7 cellular contexts compared by ENCODE assay signal in the genomic region with DNA sequence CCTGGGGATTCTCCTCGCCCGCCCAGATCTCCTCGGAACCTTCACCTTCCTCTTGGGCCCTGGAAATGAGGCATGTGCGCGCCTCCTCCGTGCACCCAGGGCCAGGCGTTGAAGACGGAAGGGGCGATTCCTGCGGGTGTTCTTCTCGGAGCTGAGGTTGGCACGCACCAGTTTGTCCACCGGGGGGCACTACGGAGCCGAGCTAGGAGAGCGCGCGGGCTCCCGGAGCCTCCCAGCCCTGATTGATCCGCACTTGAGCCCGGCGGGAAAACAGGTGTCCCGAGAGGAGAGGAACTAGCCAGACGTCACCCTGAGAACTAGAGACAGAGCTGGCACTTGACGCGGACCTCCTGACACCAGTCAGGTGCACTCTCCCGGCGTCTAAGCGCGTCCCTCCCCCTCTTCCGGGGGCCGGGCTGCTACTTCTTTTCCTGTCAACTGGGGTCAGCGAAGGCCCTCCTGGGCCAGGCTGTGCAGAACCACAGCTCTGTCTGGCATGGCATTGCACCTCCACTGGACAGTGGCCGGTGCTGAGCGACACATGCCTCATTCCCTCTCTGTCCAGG. TPM values are rescaled to one million over a fixed set of nuclear protein-coding genes. Genes with fewer than 3 reads are reported as not detected.
DNase-seq lines count a peak whose midpoint lies in the region; ATAC-seq and TF ChIP-seq lines count a peak whose summit lies in the region.

No MANE protein-coding gene starts in this region.

- H3K4me3 ChIP-seq in lower leg skin (ENCODE audit: low read depth, poor library complexity, severe bottlenecking): no peak overlapping the region

- intact Hi-C loops in activated CD4-positive, alpha-beta T cell treated with anti-CD3 and anti-CD28 coated beads, Interleukin-2, amount 10 ng/mL, durations not matched to agents 24 days and 14 days (cut with micrococcal nuclease): loop anchor here (1.0 kb wide), 2 partner anchors 28 to 155 kb away; no protein-coding TSS in a partner anchor
- intact Hi-C loops in dendritic cell treated with granulocyte-macrophage colony-stimulating factor and Interleukin-4, amounts not matched to agents 40 ng/mL and 50 ng/mL, for 4 days (cut with micrococcal nuclease): loop anchor here (1.0 kb wide), 2 partner anchors 28 to 155 kb away; no protein-coding TSS in a partner anchor
- intact Hi-C loops in lower leg skin (cut with DNase I; ENCODE audit: low total_unique reads): no loop called here

- peaks cover 11% of the 10 kb centered on the region for H3K4me1 Mint-ChIP-seq in activated CD4-positive, alpha-beta T cell treated with anti-CD3 and anti-CD28 coated beads, Interleukin-2, amount 10 ng/mL, durations not matched to agents 24 days and 14 days
- peaks cover 32% of the 10 kb centered on the region for H3K4me1 Mint-ChIP-seq in dendritic cell treated with granulocyte-macrophage colony-stimulating factor and Interleukin-4, amounts not matched to agents 40 ng/mL and 50 ng/mL, for 4 days (ENCODE audit: low read depth)

- H3K9me3 Mint-ChIP-seq in activated CD4-positive, alpha-beta T cell treated with anti-CD3 and anti-CD28 coated beads, Interleukin-2, amount 10 ng/mL, durations not matched to agents 24 days and 14 days: no peaks in the 10 kb centered on the region
- no peaks in the 10 kb centered on the region for H3K9me3 Mint-ChIP-seq in dendritic cell treated with granulocyte-macrophage colony-stimulating factor and Interleukin-4, amounts not matched to agents 40 ng/mL and 50 ng/mL, for 4 days

- no peaks in the 10 kb centered on the region for H3K36me3 Mint-ChIP-seq in activated CD4-positive, alpha-beta T cell treated with anti-CD3 and anti-CD28 coated beads, Interleukin-2, amount 10 ng/mL, durations not matched to agents 24 days and 14 days (ENCODE audit: low read depth)
- H3K36me3 Mint-ChIP-seq in dendritic cell treated with granulocyte-macrophage colony-stimulating factor and Interleukin-4, amounts not matched to agents 40 ng/mL and 50 ng/mL, for 4 days (ENCODE audit: low read depth): no peaks in the 10 kb centered on the region

- H3K4me3 Mint-ChIP-seq in activated CD4-positive, alpha-beta T cell treated with anti-CD3 and anti-CD28 coated beads, Interleukin-2, amount 10 ng/mL, durations not matched to agents 24 days and 14 days: peak overlapping the region; percentile 84
- peak overlapping the region; percentile 71 for H3K4me3 Mint-ChIP-seq in dendritic cell treated with granulocyte-macrophage colony-stimulating factor and Interleukin-4, amounts not matched to agents 40 ng/mL and 50 ng/mL, for 4 days

- peak; percentile 59 for ATAC-seq in HG03196 (IDR thresholded peaks at IDR 0.05; ENCODE audit: unreplicated experiment)

- H3K27ac Mint-ChIP-seq in activated CD4-positive, alpha-beta T cell treated with anti-CD3 and anti-CD28 coated beads, Interleukin-2, amount 10 ng/mL, durations not matched to agents 24 days and 14 days: no peak overlapping the region
- H3K27ac Mint-ChIP-seq in dendritic cell treated with granulocyte-macrophage colony-stimulating factor and Interleukin-4, amounts not matched to agents 40 ng/mL and 50 ng/mL, for 4 days: no peak overlapping the region

- peaks cover 10% of the 10 kb centered on the region for H3K27me3 Mint-ChIP-seq in activated CD4-positive, alpha-beta T cell treated with anti-CD3 and anti-CD28 coated beads, Interleukin-2, amount 10 ng/mL, durations not matched to agents 24 days and 14 days
- peaks cover 5% of the 10 kb centered on the region for H3K27me3 Mint-ChIP-seq in dendritic cell treated with granulocyte-macrophage colony-stimulating factor and Interleukin-4, amounts not matched to agents 40 ng/mL and 50 ng/mL, for 4 days

- TF ChIP-seq POLR2A in lower leg skin (IDR thresholded peaks at IDR 0.05): no peak

- in situ Hi-C loops in GM13976 (cut with MboI; ENCODE audit: low sequenced_read_pairs, unreplicated experiment): no loop called here

- DNase-seq in GM13976 (ENCODE audit: low spot score): peak; percentile 89
- peak; percentile 78 for DNase-seq in NCI-H510A treated with DMSO at 0.1 percent for 48 hours (lab: John Stamatoyannopoulos, UW)
- peak; percentile 94 for DNase-seq in activated CD4-positive, alpha-beta T cell treated with anti-CD3 and anti-CD28 coated beads, Interleukin-2, amount 10 ng/mL, durations not matched to agents 24 days and 14 days
- peak; percentile 73 to 96 for DNase-seq in lower leg skin (ENCODE audit: low spot score in 2 of 2)
- peak; percentile 66 to 79 for DNase-seq in stimulated activated CD4-positive, alpha-beta T cell treated with anti-CD3 and anti-CD28 coated beads, Interleukin-4, amount 100 ng/mL, for 4 hours

- WGBS in lower leg skin, 2 donors: 2% methylated on average over 18 to 34 of the region's 35 CpGs

- TF ChIP-seq CTCF in GM13976 (IDR thresholded peaks at IDR 0.05; ENCODE audit: borderline replicate concordance, control extremely low read depth, extremely low read depth, insufficient read depth, missing control alignments) (peak; percentile 84), lower leg skin (IDR thresholded peaks at IDR 0.05) (no peak)

RNA-seq across cellular contexts. Expression of gene SERINC2, which starts 18.3 kb away (rescaled TPM):
- total RNA-seq in activated CD4-positive, alpha-beta T cell treated with anti-CD3 and anti-CD28 coated beads, Interleukin-2, amount 10 ng/mL, durations not matched to agents 24 days and 14 days: not detected in 2 replicates
- 10 to 100 TPM; 51.4 to 85.4 (median 60.6) TPM for total RNA-seq in lower leg skin

RNA-seq across cellular contexts. Expression of gene FABP3, which starts 21.8 kb away (rescaled TPM):
- total RNA-seq in activated CD4-positive, alpha-beta T cell treated with anti-CD3 and anti-CD28 coated beads, Interleukin-2, amount 10 ng/mL, durations not matched to agents 24 days and 14 days: not detected in 2 replicates
- total RNA-seq in lower leg skin: 10 to 100 TPM in 2 of 4 donors, 1 to 10 TPM in 2; 2.5 to 12.1 (median 8.6) TPM

Comparison
In these comparisons a context has a peak if more than half of its experiments do, and no peak if none do; other contexts are left out.
1. RNA of gene SERINC2, which starts 18.3 kb away (total RNA-seq): 51.4 to 85.4 TPM in lower leg skin; not detected in activated CD4-positive, alpha-beta T cell treated with anti-CD3 and anti-CD28 coated beads, Interleukin-2, amount 10 ng/mL, durations not matched to agents 24 days and 14 days; every median in the first group is over 10 times any median in the second.
2. Peak in every context shown above with its lines, with median percentiles within 50 percentile points of each other: DNase-seq.